23 cellular contexts compared by ENCODE assay signal in genomic region chrX:154420402-154420756, GRCh38.
"Had no signal": no experiment of that assay in that cellular context is flagged by ENCODE, and none has a peak within 500 bp of the region (broad histone marks: within the 10 kb centered on the region; RNA-seq: fewer than 3 reads in every experiment).

No MANE protein-coding gene starts in this region.

- H3K27ac ChIP-seq: ascending aorta, neural progenitor cell, right lobe of liver, suprapubic skin, VCaP had no signal

- ATAC-seq: activated CD4-positive, CD25-positive, alpha-beta regulatory T cell treated with anti-CD3 and anti-CD28 coated beads, Interleukin-2, amount 50 U/mL, for 24 hours; effector memory CD8-positive, alpha-beta T cell; naive thymus-derived CD8-positive, alpha-beta T cell had no signal

- H3K27me3 ChIP-seq: ascending aorta, neural progenitor cell, right lobe of liver, suprapubic skin, tibial nerve had no signal

- H3K4me3 ChIP-seq: ascending aorta, neural progenitor cell, right lobe of liver, suprapubic skin, tibial nerve had no signal

- DNase-seq: activated CD4-positive, alpha-beta T cell treated with anti-CD3 and anti-CD28 coated beads for 48 hours; activated CD4-positive, alpha-beta T cell treated with anti-CD3 and anti-CD28 coated beads, Interleukin-2, amount 50 U/mL, for 48 hours; activated CD8-positive, alpha-beta memory T cell treated with anti-CD3 and anti-CD28 coated beads for 24 hours; activated effector memory CD4-positive, alpha-beta T cell treated with anti-CD3 and anti-CD28 coated beads, Interleukin-2, amount 50 U/mL, for 16 hours; activated naive CD4-positive, alpha-beta T cell treated with anti-CD3 and anti-CD28 coated beads, Interleukin-2, amount 10 ng/mL, durations not matched to agents 7 days and 5 days; activated naive CD8-positive, alpha-beta T cell treated with anti-CD3 and anti-CD28 coated beads, Interleukin-2, amount 10 ng/mL, durations not matched to agents 7 days and 5 days; caudate nucleus; cortex of kidney; effector memory CD8-positive, alpha-beta T cell; foreskin fibroblast; naive thymus-derived CD8-positive, alpha-beta T cell; occipital lobe; right lobe of liver; small intestine; stimulated activated CD4-positive, alpha-beta T cell treated with anti-CD3 and anti-CD28 coated beads, Interleukin-4, amount 100 ng/mL, for 4 hours; stimulated activated CD8-positive, alpha-beta memory T cell treated with anti-CD3 and anti-CD28 coated beads, Interleukin-4, amount 100 ng/mL, for 48 hours; stimulated activated naive B cell treated with anti-CD40 and anti-IgM and Interleukin-4, amounts not matched to agents 10 μg/mL and 1 μg/mL and 100 μg/mL, for 72 hours had no signal

- H3K36me3 ChIP-seq: ascending aorta, neural progenitor cell, right lobe of liver had no signal

- H3K4me1 ChIP-seq: ascending aorta, neural progenitor cell, right lobe of liver, suprapubic skin, tibial nerve had no signal

- H3K9me3 ChIP-seq: ascending aorta, right lobe of liver, suprapubic skin, tibial nerve had no signal
